ENCODE assay signal across 8 cellular contexts in the genomic region with DNA sequence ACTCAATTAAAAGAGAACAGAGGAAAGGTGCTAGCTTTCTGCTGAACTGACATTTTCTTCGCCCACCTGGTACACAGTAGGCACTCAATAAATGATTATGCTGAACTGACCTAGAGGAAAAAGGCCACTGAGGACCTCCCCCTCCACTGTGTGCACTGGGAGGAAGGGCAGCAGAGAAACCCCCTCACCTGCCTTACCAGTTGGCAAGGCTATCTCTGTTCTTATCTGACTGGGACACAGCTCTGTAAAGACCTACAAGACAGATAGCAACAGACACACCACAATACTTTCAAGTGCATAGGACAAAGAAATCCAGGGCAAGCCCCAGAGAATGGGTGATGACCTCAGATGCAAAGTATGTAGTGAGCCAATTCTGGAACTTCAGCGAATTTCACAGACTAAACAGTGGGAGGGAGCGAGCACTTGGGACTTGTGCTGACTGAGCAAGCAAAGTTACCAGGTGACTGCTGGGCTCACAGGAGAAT. TPM values are rescaled to one million over a fixed set of nuclear protein-coding genes. Genes with fewer than 3 reads are reported as not detected.
A peak's percentile ranks its signal among the peaks of the same experiment; 100 is the strongest.
DNase-seq lines count a peak whose midpoint lies in the region; ATAC-seq and TF ChIP-seq lines count a peak whose summit lies in the region.

No MANE protein-coding gene starts in this region.

- no peak for TF ChIP-seq CTCF in PC-3 (conservative IDR thresholded peaks at IDR 0.05; ENCODE audit: low read depth, low read length)

- peak overlapping the region; percentile 92 for H3K27ac ChIP-seq in PC-3 (ENCODE audit: low read length)
- peak overlapping the region in 15 of 21 experiments; percentile 3 to 81 (median 51) for H3K27ac ChIP-seq in skin epidermis

- H4K20me1 ChIP-seq in PC-3 (ENCODE audit: low read length) = no peaks in the 10 kb centered on the region

- H3K79me2 ChIP-seq in PC-3 (ENCODE audit: low read length) = peaks cover 17% of the 10 kb centered on the region; the same call in 1 of the 2 replicates

- H3K27me3 ChIP-seq in PC-3 (ENCODE audit: low read length) = no peaks in the 10 kb centered on the region

- H3K4me1 ChIP-seq in PC-3 (ENCODE audit: insufficient read depth, low read length) = peaks cover 17% of the 10 kb centered on the region

- no peaks in the 10 kb centered on the region for H3K9me3 ChIP-seq in PC-3 (ENCODE audit: low read length)

- ATAC-seq in GM21423 (IDR thresholded peaks at IDR 0.05; ENCODE audit: unreplicated experiment) (peak; percentile 65), PC-3 (peak; percentile 59)

- POLR2A ChIA-PET in PC-3 (lab: Charles Lee; ENCODE audit: unreplicated experiment) (no interaction called here), HEK293T (lab: Yijun Ruan, JAX) (no interaction called here)

- H3K9ac ChIP-seq in PC-3 (ENCODE audit: low read length) = peak overlapping the region; percentile 62

- CTCF ChIA-PET in PC-3 (lab: Charles Lee) (interaction anchor here (0.5 kb wide), 1 partner anchor 28 kb away, joined by 5 read pairs; no protein-coding TSS in a partner anchor), HEK293T (lab: Yijun Ruan, JAX) (interaction anchor here (1.6 kb wide), 1 partner anchor 17 kb away, joined by 3 read pairs; no protein-coding TSS in a partner anchor)

- DNase-seq in PC-3 (peak; percentile 66), foreskin melanocyte (peak; percentile 57), NCI-H748 treated with DMSO at 0.1 percent for 48 hours (lab: John Stamatoyannopoulos, UW) (no peak), NCI-H1694 (lab: John Stamatoyannopoulos, UW) (no peak), HEK293T (ENCODE audit: extremely low spot score) (no peak)
- DNase-seq in effector CD4-positive, alpha-beta T cell = no peak

- intact Hi-C loops in PC-3 (cut with micrococcal nuclease) = no loop called here

- peaks cover 33% of the 10 kb centered on the region for H3K36me3 ChIP-seq in PC-3 (ENCODE audit: low read depth, low read length)

- H3K9me2 ChIP-seq in PC-3 (replicated peaks; ENCODE audit: low read length) = no peaks in the 10 kb centered on the region

- peak overlapping the region; percentile 70 for H3K4me2 ChIP-seq in PC-3 (ENCODE audit: low read length)

- H3K4me3 ChIP-seq in PC-3 (ENCODE audit: low read length) = no peak overlapping the region
- H3K4me3 ChIP-seq in skin epidermis = no peak overlapping the region

- H3F3A ChIP-seq in PC-3 (ENCODE audit: low read length, unreplicated experiment) = no peaks in the 10 kb centered on the region

- no peak overlapping the region for H2AFZ ChIP-seq in PC-3 (ENCODE audit: low read length)

- BruUV-seq in PC-3 (replicated peaks; lab: Mats Ljungman, UMichigan) = no TSS peak

TF ChIP-seq in HEK293T, 16 proteins besides CTCF, POLR2A, EP300 and RAD21:
- TF ChIP-seq FOXM1 (IDR thresholded peaks at IDR 0.05; ENCODE audit: borderline replicate concordance) (no peak), HDGF (IDR thresholded peaks at IDR 0.05; ENCODE audit: borderline replicate concordance) (no peak), CTBP1 (IDR thresholded peaks at IDR 0.05; ENCODE audit: borderline replicate concordance) (no peak), ELF4 (IDR thresholded peaks at IDR 0.05) (no peak), SP1 (IDR thresholded peaks at IDR 0.05) (no peak), ZNF384 (IDR thresholded peaks at IDR 0.05) (no peak), FOXK2 (IDR thresholded peaks at IDR 0.05) (no peak), SUZ12 (IDR thresholded peaks at IDR 0.05) (no peak), FOXA1 (IDR thresholded peaks at IDR 0.05) (no peak), BHLHE40 (IDR thresholded peaks at IDR 0.05; ENCODE audit: borderline replicate concordance) (no peak), L3MBTL2 (conservative IDR thresholded peaks at IDR 0.05) (no peak), ARNT (IDR thresholded peaks at IDR 0.05) (no peak), NFRKB (IDR thresholded peaks at IDR 0.05) (no peak), LEF1 (IDR thresholded peaks at IDR 0.05; ENCODE audit: borderline replicate concordance) (no peak), TARDBP (IDR thresholded peaks at IDR 0.05) (no peak)

RNA-seq across cellular contexts. Expression of gene PDLIM1, which starts 30.4 kb away (rescaled TPM):
- 28.2 and 48.7 TPM in 2 replicates for total RNA-seq in PC-3 (2014; rRNA removed)

Comparison
In these comparisons a context has a peak if more than half of its experiments do, and no peak if none do; other contexts are left out.
1. DNase-seq: peak in PC-3 (single experiment) and foreskin melanocyte (single experiment); none in effector CD4-positive, alpha-beta T cell (single experiment), NCI-H748 treated with DMSO at 0.1 percent for 48 hours (single experiment), NCI-H1694 (single experiment) and HEK293T (single experiment).